Comparison of ENCODE assay signal across 1 cellular context in genomic region chr20:58570181-58570859, GRCh38.
TF ChIP-seq lines count a peak whose summit lies in the region.

No MANE protein-coding gene starts in this region.

TF ChIP-seq in H1, 55 proteins besides CTCF, POLR2A, EP300 and RAD21:
- TF ChIP-seq GTF2F1 (IDR thresholded peaks at IDR 0.05; ENCODE audit: borderline replicate concordance, low read depth, low read length) (no peak), CHD1 (IDR thresholded peaks at IDR 0.05; ENCODE audit: low read depth, low read length) (no peak), CBX8 (IDR thresholded peaks at IDR 0.05; ENCODE audit: borderline replicate concordance, low read depth, low read length) (no peak), CHD2 (IDR thresholded peaks at IDR 0.05; ENCODE audit: low read length) (no peak), SUZ12 (IDR thresholded peaks at IDR 0.05; ENCODE audit: low read length) (no peak), FOSL1 (IDR thresholded peaks at IDR 0.05; ENCODE audit: insufficient read depth, low read depth, low read length) (no peak), JUN (IDR thresholded peaks at IDR 0.05; ENCODE audit: low read depth, low read length) (no peak), POU5F1 (IDR thresholded peaks at IDR 0.05; ENCODE audit: low read depth, low read length) (no peak), PHF8 (conservative IDR thresholded peaks at IDR 0.05; ENCODE audit: low read depth, low read length) (no peak), CBX5 (IDR thresholded peaks at IDR 0.05; ENCODE audit: low read depth, low read length) (no peak), TEAD4 (IDR thresholded peaks at IDR 0.05; ENCODE audit: low read depth, low read length) (no peak), BRCA1 (IDR thresholded peaks at IDR 0.05; ENCODE audit: low read depth, low read length) (no peak), RBBP5 (IDR thresholded peaks at IDR 0.05; ENCODE audit: borderline replicate concordance, low read depth, low read length) (no peak), YY1 (IDR thresholded peaks at IDR 0.05; ENCODE audit: low read depth, low read length) (no peak), EGR1 (IDR thresholded peaks at IDR 0.05; ENCODE audit: borderline replicate concordance, low read depth, low read length) (no peak), CHD7 (IDR thresholded peaks at IDR 0.05; ENCODE audit: insufficient replicate concordance, low read length) (no peak), TCF12 (IDR thresholded peaks at IDR 0.05; ENCODE audit: low read depth, low read length) (no peak), SP1 (IDR thresholded peaks at IDR 0.05; ENCODE audit: low read depth, low read length) (no peak), SRF (IDR thresholded peaks at IDR 0.05; ENCODE audit: low read depth, low read length) (no peak), SP4 (IDR thresholded peaks at IDR 0.05; ENCODE audit: low read length) (no peak)
TF ChIP-seq in H1: peak in this region for 0.
